ENCODE assay signal across 25 cellular contexts in genomic region chr18:73060666-73061270, GRCh38.
A peak's percentile ranks its signal among the peaks of the same experiment; 100 is the strongest.
DNase-seq lines count a peak whose midpoint lies in the region; ATAC-seq, FAIRE-seq and TF ChIP-seq lines count a peak whose summit lies in the region.
"Had no signal": no experiment of that assay in that cellular context is flagged by ENCODE, and none has a peak within 500 bp of the region (broad histone marks: within the 10 kb centered on the region; RNA-seq: fewer than 3 reads in every experiment).

No MANE protein-coding gene starts in this region.

- H3K27ac ChIP-seq in RWPE2 (ENCODE audit: poor library complexity, severe bottlenecking) (peak overlapping the region; percentile 13), body of pancreas (no peak overlapping the region)
- H3K27ac ChIP-seq: adrenal gland, colonic mucosa, hepatocyte, parathyroid adenoma, right lobe of liver, stomach, tibial nerve had no signal

- 50 to 51% methylated on average over 4 of the region's 4 CpGs for WGBS in body of pancreas, 2 donors

- H3K9me3 ChIP-seq in RWPE2 (ENCODE audit: severe bottlenecking) = no peaks in the 10 kb centered on the region
- no peaks in the 10 kb centered on the region for H3K9me3 ChIP-seq in body of pancreas
- H3K9me3 ChIP-seq: adrenal gland, colonic mucosa, right lobe of liver, tibial nerve had no signal

- peak; percentile 75 for DNase-seq in EH (ENCODE audit: low read depth)
- DNase-seq in RWPE2 (ENCODE audit: low spot score) = no peak
- DNase-seq in kidney tubule cell (ENCODE audit: low spot score) = peak; percentile 90
- no peak for DNase-seq in activated CD4-positive, CD25-positive, alpha-beta regulatory T cell treated with anti-CD3 and anti-CD28 coated beads, Interleukin-2, amount 50 U/mL, for 72 hours
- no peak for DNase-seq in body of pancreas
- DNase-seq in activated effector memory CD4-positive, alpha-beta T cell treated with anti-CD3 and anti-CD28 coated beads, Interleukin-2, amount 50 U/mL, for 16 hours = no peak
- DNase-seq: activated CD8-positive, alpha-beta T cell treated with anti-CD3 and anti-CD28 coated beads for 36 hours; activated gamma-delta T cell treated with Interleukin-2 at 50 U/mL for 16 hours; activated T-cell treated with anti-CD3 and anti-CD28 coated beads for 4 hours; adrenal gland; colonic mucosa; DND-41; Kasumi-1; mucosa of descending colon; NCI-H1105 treated with DMSO at 0.1 percent for 48 hours; NCI-H2081; nephron progenitor cell; right lobe of liver; RPMI8226; stomach had no signal

- H3K27me3 ChIP-seq in RWPE2 (ENCODE audit: insufficient read depth, poor library complexity, severe bottlenecking) = no peaks in the 10 kb centered on the region
- no peaks in the 10 kb centered on the region for H3K27me3 ChIP-seq in body of pancreas
- H3K27me3 ChIP-seq: adrenal gland, colonic mucosa, hepatocyte, right lobe of liver, stomach, tibial nerve had no signal

- FAIRE-seq in endometrium (lab: Jason Lieb, UNC) = peak; percentile 15

- H3K36me3 ChIP-seq in RWPE2 (ENCODE audit: low read depth) = no peaks in the 10 kb centered on the region
- H3K36me3 ChIP-seq in body of pancreas (replicated peaks in 1 of 2; ENCODE audit: insufficient read depth in 1 of 2, low read depth in 2 of 2) = no peaks in the 10 kb centered on the region
- H3K36me3 ChIP-seq: adrenal gland, colonic mucosa, right lobe of liver, stomach, tibial nerve had no signal

- ATAC-seq in RWPE2 (ENCODE audit: low read depth) (peak; percentile 36), body of pancreas (no peak)
- ATAC-seq: activated CD8-positive, alpha-beta T cell treated with anti-CD3 and anti-CD28 coated beads for 36 hours; GM23338; mucosa of descending colon; right lobe of liver had no signal

- TF ChIP-seq CTCF in RWPE2 (IDR thresholded peaks at IDR 0.05; ENCODE audit: poor library complexity, severe bottlenecking) (no peak), body of pancreas (IDR thresholded peaks at IDR 0.05) (no peak)

- TF ChIP-seq POLR2A in body of pancreas (IDR thresholded peaks at IDR 0.05) = no peak

- intact Hi-C loops in body of pancreas (cut with DNase I) = no loop called here

- no peak overlapping the region for H3K4me3 ChIP-seq in RWPE2 (ENCODE audit: severe bottlenecking)
- H3K4me3 ChIP-seq in body of pancreas = no peak overlapping the region
- H3K4me3 ChIP-seq: adrenal gland, colonic mucosa, GM23338, hepatocyte, mucosa of descending colon, right lobe of liver, stomach, tibial nerve had no signal

- H3K4me1 ChIP-seq in RWPE2 (ENCODE audit: insufficient read depth, poor library complexity, severe bottlenecking) (peaks cover 5% of the 10 kb centered on the region), body of pancreas (no peaks in the 10 kb centered on the region)
- H3K4me1 ChIP-seq: adrenal gland, colonic mucosa, parathyroid adenoma, right lobe of liver, stomach, tibial nerve had no signal

Comparison
In these comparisons a context has a peak if more than half of its experiments do, and no peak if none do; other contexts are left out.
1. DNase-seq: peak in EH (single experiment) and kidney tubule cell (single experiment); none in RWPE2 (single experiment), activated CD4-positive, CD25-positive, alpha-beta regulatory T cell treated with anti-CD3 and anti-CD28 coated beads, Interleukin-2, amount 50 U/mL, for 72 hours (single experiment), body of pancreas (0 of 4) and activated effector memory CD4-positive, alpha-beta T cell treated with anti-CD3 and anti-CD28 coated beads, Interleukin-2, amount 50 U/mL, for 16 hours (single experiment).